1 cellular context compared by ENCODE assay signal in genomic region chr1:229949500-229949899, GRCh38.
TF ChIP-seq lines count a peak whose summit lies in the region.

No MANE protein-coding gene starts in this region.

TF ChIP-seq in HEK293, 187 proteins besides CTCF, POLR2A, EP300 and RAD21 (continued from another document):
- peak; percentile 56; the same call in 1 of the 2 replicates for TF ChIP-seq ZNF580 (tag by site-specific recombination; IDR thresholded peaks at IDR 0.05)
- no peak for TF ChIP-seq ZNF292 (tag by site-specific recombination; IDR thresholded peaks at IDR 0.05; ENCODE audit: borderline replicate concordance, low read depth)
- TF ChIP-seq ZNF19 (tag by site-specific recombination; IDR thresholded peaks at IDR 0.05; ENCODE audit: low read depth), result no peak
- TF ChIP-seq ZNF37A (tag by site-specific recombination; IDR thresholded peaks at IDR 0.05), result no peak
- no peak for TF ChIP-seq ZNF202 (tag by site-specific recombination; IDR thresholded peaks at IDR 0.05; ENCODE audit: borderline replicate concordance)
- no peak for TF ChIP-seq ZNF645 (tag by site-specific recombination; IDR thresholded peaks at IDR 0.05)
- TF ChIP-seq OSR2 (tag by site-specific recombination; IDR thresholded peaks at IDR 0.05), result no peak
- TF ChIP-seq ZNF274 (IDR thresholded peaks at IDR 0.05; ENCODE audit: low read length), result no peak
- TF ChIP-seq ZNF274 (tag by site-specific recombination; IDR thresholded peaks at IDR 0.05; ENCODE audit: borderline replicate concordance), result no peak
